ENCODE assay signal across 8 cellular contexts in the genomic region with DNA sequence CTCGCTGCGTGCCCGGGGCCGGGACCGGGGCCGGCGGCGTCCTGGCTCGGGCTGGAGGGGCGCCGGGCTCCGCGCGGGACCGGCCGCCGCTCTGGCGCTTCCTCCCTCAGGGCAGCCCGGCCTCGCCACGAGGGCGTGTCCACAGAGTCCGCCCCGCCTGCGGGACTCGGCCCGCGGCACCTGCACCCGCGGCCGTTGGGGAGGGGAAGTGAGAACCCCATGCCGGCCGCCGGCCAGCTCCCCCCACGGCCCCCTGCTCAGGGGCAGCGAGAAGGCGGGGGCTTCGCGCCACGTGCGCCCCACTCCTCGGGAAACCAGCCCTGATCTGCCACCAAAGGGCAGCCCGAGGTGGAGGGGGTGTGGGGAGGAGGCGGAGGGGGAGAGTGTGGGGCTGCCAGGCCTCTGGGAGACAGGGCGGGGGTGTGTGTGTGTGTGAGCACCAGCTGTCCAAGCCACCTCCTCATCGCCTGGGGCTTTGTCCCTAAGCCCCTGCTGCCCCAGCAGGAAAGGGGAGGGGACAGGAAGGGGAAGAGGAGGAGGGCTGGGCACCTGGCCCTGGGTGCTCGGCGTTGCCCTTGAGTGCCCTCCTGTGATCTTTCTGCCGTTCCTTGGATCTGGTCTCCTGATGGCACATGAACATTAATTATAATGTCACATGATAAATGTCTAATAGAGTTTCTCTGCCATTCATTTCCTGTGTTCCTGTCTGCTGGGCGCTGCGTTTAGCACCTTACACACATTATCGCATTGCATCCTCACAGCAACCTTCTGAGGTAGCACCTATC. TPM values are rescaled to one million over a fixed set of nuclear protein-coding genes. Genes with fewer than 3 reads are reported as not detected.
DNase-seq lines count a peak whose midpoint lies in the region; ATAC-seq and TF ChIP-seq lines count a peak whose summit lies in the region.

A gene with protein sequence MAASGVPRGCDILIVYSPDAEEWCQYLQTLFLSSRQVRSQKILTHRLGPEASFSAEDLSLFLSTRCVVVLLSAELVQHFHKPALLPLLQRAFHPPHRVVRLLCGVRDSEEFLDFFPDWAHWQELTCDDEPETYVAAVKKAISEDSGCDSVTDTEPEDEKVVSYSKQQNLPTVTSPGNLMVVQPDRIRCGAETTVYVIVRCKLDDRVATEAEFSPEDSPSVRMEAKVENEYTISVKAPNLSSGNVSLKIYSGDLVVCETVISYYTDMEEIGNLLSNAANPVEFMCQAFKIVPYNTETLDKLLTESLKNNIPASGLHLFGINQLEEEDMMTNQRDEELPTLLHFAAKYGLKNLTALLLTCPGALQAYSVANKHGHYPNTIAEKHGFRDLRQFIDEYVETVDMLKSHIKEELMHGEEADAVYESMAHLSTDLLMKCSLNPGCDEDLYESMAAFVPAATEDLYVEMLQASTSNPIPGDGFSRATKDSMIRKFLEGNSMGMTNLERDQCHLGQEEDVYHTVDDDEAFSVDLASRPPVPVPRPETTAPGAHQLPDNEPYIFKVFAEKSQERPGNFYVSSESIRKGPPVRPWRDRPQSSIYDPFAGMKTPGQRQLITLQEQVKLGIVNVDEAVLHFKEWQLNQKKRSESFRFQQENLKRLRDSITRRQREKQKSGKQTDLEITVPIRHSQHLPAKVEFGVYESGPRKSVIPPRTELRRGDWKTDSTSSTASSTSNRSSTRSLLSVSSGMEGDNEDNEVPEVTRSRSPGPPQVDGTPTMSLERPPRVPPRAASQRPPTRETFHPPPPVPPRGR (minus strand): TSS at position 93 of the 785 bp plus-strand sequence. CDS start 120 bp downstream, outside the sequence.

- POLR2A ChIA-PET in activated CD4-positive, alpha-beta T cell treated with anti-CD3 and anti-CD28 coated beads for 36 hours (lab: Charles Lee), result no interaction called here
- POLR2A ChIA-PET in activated CD4-positive, alpha-beta memory T cell treated with anti-CD3 and anti-CD28 coated beads for 36 hours (lab: Charles Lee), result no interaction called here
- POLR2A ChIA-PET in naive thymus-derived CD8-positive, alpha-beta T cell (lab: Charles Lee), result interaction anchor here (0.6 kb wide), 1 partner anchor 113 kb away, joined by 3 read pairs; no protein-coding TSS in a partner anchor

- H3K36me3 Mint-ChIP-seq in activated CD4-positive, alpha-beta T cell treated with anti-CD3 and anti-CD28 coated beads for 36 hours (ENCODE audit: low read depth), result no peaks in the 10 kb centered on the region
- no peaks in the 10 kb centered on the region for H3K36me3 Mint-ChIP-seq in activated CD4-positive, alpha-beta memory T cell treated with anti-CD3 and anti-CD28 coated beads for 36 hours
- H3K36me3 Mint-ChIP-seq in naive thymus-derived CD8-positive, alpha-beta T cell, result no peaks in the 10 kb centered on the region

- intact Hi-C loops in activated CD4-positive, alpha-beta T cell treated with anti-CD3 and anti-CD28 coated beads for 36 hours (cut with DNase I, micrococcal nuclease), result loop anchor here (1.0 to 10.0 kb wide), 5 partner anchors 26 to 326 kb away; partner anchors contain the start of gene TM9SF3 (in 1 of the 2)
- intact Hi-C loops in activated CD4-positive, alpha-beta memory T cell treated with anti-CD3 and anti-CD28 coated beads for 36 hours (cut with micrococcal nuclease), result loop anchor here (1.0 to 10.0 kb wide), 3 partner anchors 77 to 346 kb away; partner anchors contain the start of gene TLL2

- peak within 1 kb of the TSS; percentile 93 for H3K4me3 Mint-ChIP-seq in activated CD4-positive, alpha-beta T cell treated with anti-CD3 and anti-CD28 coated beads for 36 hours
- H3K4me3 Mint-ChIP-seq in activated CD4-positive, alpha-beta memory T cell treated with anti-CD3 and anti-CD28 coated beads for 36 hours, result peak within 1 kb of the TSS; percentile 89
- H3K4me3 Mint-ChIP-seq in naive thymus-derived CD8-positive, alpha-beta T cell, result peak within 1 kb of the TSS; percentile 85 to 99 (median 93)
- H3K4me3 Mint-ChIP-seq in stimulated activated naive CD8-positive, alpha-beta T cell treated with anti-CD3 and anti-CD28 coated beads, Interleukin-15, amount 100 ng/mL, for 72 hours, result peak within 1 kb of the TSS; percentile 98 to 99

- no peak for TF ChIP-seq CTCF in epithelial cell of esophagus (IDR thresholded peaks at IDR 0.05; ENCODE audit: insufficient read depth, low read depth, low read length, missing control alignments)

- H3K27ac Mint-ChIP-seq in activated CD4-positive, alpha-beta T cell treated with anti-CD3 and anti-CD28 coated beads for 36 hours, result peak within 1 kb of the TSS; percentile 84
- H3K27ac Mint-ChIP-seq in activated CD4-positive, alpha-beta memory T cell treated with anti-CD3 and anti-CD28 coated beads for 36 hours, result no peak within 1 kb of the TSS
- H3K27ac Mint-ChIP-seq in naive thymus-derived CD8-positive, alpha-beta T cell, result peak within 1 kb of the TSS; percentile 21 to 94 (median 87)
- peak within 1 kb of the TSS; percentile 94 to 96 for H3K27ac Mint-ChIP-seq in stimulated activated naive CD8-positive, alpha-beta T cell treated with anti-CD3 and anti-CD28 coated beads, Interleukin-15, amount 100 ng/mL, for 72 hours

- peak; percentile 58 for DNase-seq in activated CD4-positive, alpha-beta T cell treated with anti-CD3 and anti-CD28 coated beads for 36 hours
- no peak for DNase-seq in activated CD4-positive, alpha-beta T cell treated with anti-CD3 and anti-CD28 coated beads for 1 hour
- DNase-seq in NCI-H2196 treated with DMSO at 0.1 percent for 48 hours (lab: John Stamatoyannopoulos, UW; ENCODE audit: unreplicated experiment), result peak; percentile 18
- peak; percentile 48 for DNase-seq in activated CD4-positive, alpha-beta memory T cell treated with anti-CD3 and anti-CD28 coated beads for 36 hours
- DNase-seq in epithelial cell of esophagus (ENCODE audit: low read depth), result no peak
- peak; percentile 2 to 70 (median 30) for DNase-seq in naive thymus-derived CD8-positive, alpha-beta T cell
- peak; percentile 47 to 48 for DNase-seq in stimulated activated naive CD8-positive, alpha-beta T cell treated with anti-CD3 and anti-CD28 coated beads, Interleukin-15, amount 100 ng/mL, for 72 hours

- CTCF ChIA-PET in activated CD4-positive, alpha-beta T cell treated with anti-CD3 and anti-CD28 coated beads for 36 hours (lab: Charles Lee), result interaction anchor here (0.5 to 1.0 kb wide), 2 partner anchors 15 to 44 kb away, joined by 3 to 4 read pairs; no protein-coding TSS in a partner anchor
- CTCF ChIA-PET in activated CD4-positive, alpha-beta memory T cell treated with anti-CD3 and anti-CD28 coated beads for 36 hours (lab: Charles Lee), result interaction anchor here (1.0 to 1.3 kb wide), 2 partner anchors 11 to 81 kb away, joined by 3 to 5 read pairs; no protein-coding TSS in a partner anchor

- H3K9me3 Mint-ChIP-seq in activated CD4-positive, alpha-beta T cell treated with anti-CD3 and anti-CD28 coated beads for 36 hours (ENCODE audit: low read depth), result no peaks in the 10 kb centered on the region
- no peaks in the 10 kb centered on the region for H3K9me3 Mint-ChIP-seq in activated CD4-positive, alpha-beta memory T cell treated with anti-CD3 and anti-CD28 coated beads for 36 hours
- H3K9me3 Mint-ChIP-seq in naive thymus-derived CD8-positive, alpha-beta T cell, result no peaks in the 10 kb centered on the region
- H3K9me3 Mint-ChIP-seq in stimulated activated naive CD8-positive, alpha-beta T cell treated with anti-CD3 and anti-CD28 coated beads, Interleukin-15, amount 100 ng/mL, for 72 hours, result no peaks in the 10 kb centered on the region

- H3K4me3 ChIP-seq in epithelial cell of esophagus (ENCODE audit: low read length), result peak within 1 kb of the TSS; percentile 27

- peaks cover 12% of the 10 kb centered on the region for H3K4me1 Mint-ChIP-seq in activated CD4-positive, alpha-beta T cell treated with anti-CD3 and anti-CD28 coated beads for 36 hours
- peaks cover 12% of the 10 kb centered on the region for H3K4me1 Mint-ChIP-seq in activated CD4-positive, alpha-beta memory T cell treated with anti-CD3 and anti-CD28 coated beads for 36 hours (ENCODE audit: low read depth)
- H3K4me1 Mint-ChIP-seq in naive thymus-derived CD8-positive, alpha-beta T cell, result peaks cover 16 to 57% (median 21%) of the 10 kb centered on the region in 4 donors
- peaks cover 20% of the 10 kb centered on the region for H3K4me1 Mint-ChIP-seq in stimulated activated naive CD8-positive, alpha-beta T cell treated with anti-CD3 and anti-CD28 coated beads, Interleukin-15, amount 100 ng/mL, for 72 hours

- H3K27me3 Mint-ChIP-seq in activated CD4-positive, alpha-beta T cell treated with anti-CD3 and anti-CD28 coated beads for 36 hours, result peaks cover 2% of the 10 kb centered on the region
- H3K27me3 Mint-ChIP-seq in activated CD4-positive, alpha-beta memory T cell treated with anti-CD3 and anti-CD28 coated beads for 36 hours, result peaks cover 1% of the 10 kb centered on the region
- H3K27me3 Mint-ChIP-seq in naive thymus-derived CD8-positive, alpha-beta T cell, result no peaks in the 10 kb centered on the region
- H3K27me3 Mint-ChIP-seq in stimulated activated naive CD8-positive, alpha-beta T cell treated with anti-CD3 and anti-CD28 coated beads, Interleukin-15, amount 100 ng/mL, for 72 hours, result no peaks in the 10 kb centered on the region

- peak; percentile 78 for ATAC-seq in activated CD4-positive, alpha-beta T cell treated with anti-CD3 and anti-CD28 coated beads for 36 hours
- ATAC-seq in HG03025 (IDR thresholded peaks at IDR 0.05; ENCODE audit: low FRiP score, unreplicated experiment), result peak; percentile 61
- peak; percentile 60 to 78 for ATAC-seq in naive thymus-derived CD8-positive, alpha-beta T cell
- ATAC-seq in stimulated activated naive CD8-positive, alpha-beta T cell treated with anti-CD3 and anti-CD28 coated beads, Interleukin-15, amount 100 ng/mL, for 72 hours, result peak; percentile 79

RNA-seq across cellular contexts. Expression of the gene that starts here (rescaled TPM):
- total RNA-seq in activated CD4-positive, alpha-beta T cell treated with anti-CD3 and anti-CD28 coated beads for 36 hours, result 1 to 10 TPM; 2.7 to 2.9 TPM
- 1 to 10 TPM; 3.4 to 4.3 TPM for total RNA-seq in activated CD4-positive, alpha-beta memory T cell treated with anti-CD3 and anti-CD28 coated beads for 36 hours
- total RNA-seq in naive thymus-derived CD8-positive, alpha-beta T cell, result 1 to 10 TPM; 4.7 to 5.2 TPM
- polyA plus RNA-seq in naive thymus-derived CD8-positive, alpha-beta T cell, result 10 to 100 TPM in 1 of 3 donors, under 1 TPM in 2; 0.77 to 20.2 (median 0.89) TPM

Comparison
In these comparisons a context has a peak if more than half of its experiments do, and no peak if none do; other contexts are left out.
1. DNase-seq: peak in activated CD4-positive, alpha-beta T cell treated with anti-CD3 and anti-CD28 coated beads for 36 hours (single experiment), NCI-H2196 treated with DMSO at 0.1 percent for 48 hours (single experiment), activated CD4-positive, alpha-beta memory T cell treated with anti-CD3 and anti-CD28 coated beads for 36 hours (single experiment), naive thymus-derived CD8-positive, alpha-beta T cell (10 of 10) and stimulated activated naive CD8-positive, alpha-beta T cell treated with anti-CD3 and anti-CD28 coated beads, Interleukin-15, amount 100 ng/mL, for 72 hours (2 of 2); none in activated CD4-positive, alpha-beta T cell treated with anti-CD3 and anti-CD28 coated beads for 1 hour (single experiment) and epithelial cell of esophagus (single experiment).
2. Peak in every context shown above with its lines, with median percentiles within 50 percentile points of each other: ATAC-seq and H3K4me3 Mint-ChIP-seq.